Comparison of ENCODE assay signal across 10 cellular contexts in genomic region chr15:65414841-65415621, GRCh38. TPM values are rescaled to one million over a fixed set of nuclear protein-coding genes. Genes with fewer than 3 reads are reported as not detected.
DNase-seq lines count a peak whose midpoint lies in the region; ATAC-seq and TF ChIP-seq lines count a peak whose summit lies in the region.
"Had no signal": no experiment of that assay in that cellular context is flagged by ENCODE, and none has a peak within 500 bp of the region (broad histone marks: within the 10 kb centered on the region; RNA-seq: fewer than 3 reads in every experiment).

No MANE protein-coding gene starts in this region.

- peak overlapping the region; percentile 37 for H2AFZ ChIP-seq in IMR-90 (replicated peaks; ENCODE audit: low read length, poor library complexity)

- peak; percentile 14; the same call in 1 of the 2 replicates for TF ChIP-seq CTCF in IMR-90 (conservative IDR thresholded peaks at IDR 0.05; ENCODE audit: low read depth, low read length)

- ATAC-seq in IMR-90 (ENCODE audit: low read depth) (peak; percentile 88), right cardiac atrium (peak; percentile 61 to 69), sciatic nerve (peak; percentile 46), HG03378 (IDR thresholded peaks at IDR 0.05; ENCODE audit: unreplicated experiment) (no peak), HG02610 (IDR thresholded peaks at IDR 0.05; ENCODE audit: unreplicated experiment) (no peak)

- no peaks in the 10 kb centered on the region for H4K20me1 ChIP-seq in IMR-90 (ENCODE audit: insufficient read depth, low read length)

- H3K9ac ChIP-seq in IMR-90 (ENCODE audit: low read depth, low read length): no peak overlapping the region

- intact Hi-C loops in IMR-90 (cut with micrococcal nuclease) (no loop called here), right cardiac atrium (cut with DNase I) (no loop called here), sciatic nerve (cut with DNase I) (no loop called here)

- peaks cover 4% of the 10 kb centered on the region; the same call in 1 of the 2 replicates for H3K9me1 ChIP-seq in IMR-90 (ENCODE audit: insufficient read depth, low read length)

- H3K14ac ChIP-seq in IMR-90 (replicated peaks; ENCODE audit: low read depth, low read length): no peak overlapping the region

- no peak overlapping the region for H4K91ac ChIP-seq in IMR-90 (ENCODE audit: insufficient read depth, low read depth, low read length)

- peak overlapping the region; percentile 76 for H2AK9ac ChIP-seq in IMR-90 (replicated peaks; ENCODE audit: low read depth, low read length, poor library complexity)

- CTCF ChIA-PET in IMR-90 (lab: Yijun Ruan, JAX): interaction anchor here (1.1 kb wide), 1 partner anchor 7 kb away, joined by 3 read pairs; the partner anchor contains the start of gene IGDCC4

- H3K4me2 ChIP-seq in IMR-90 (ENCODE audit: low read depth, low read length): peak overlapping the region; percentile 15; the same call in 1 of the 2 replicates

- H2AK5ac ChIP-seq in IMR-90 (ENCODE audit: low read depth, low read length): no peak overlapping the region

- peak overlapping the region; percentile 25; the same call in 1 of the 2 replicates for H3K27ac ChIP-seq in IMR-90 (ENCODE audit: insufficient read depth, low read length)
- H3K27ac ChIP-seq in SJCRH30: peak overlapping the region; percentile 76
- H3K27ac ChIP-seq in right cardiac atrium (ENCODE audit: low read length): peak overlapping the region; percentile 32
- H3K27ac ChIP-seq: HL-60 had no signal

- 0 out of 2 replicates have a peak overlapping the region, but pooled peaks have one; percentile 10 for H2BK20ac ChIP-seq in IMR-90 (ENCODE audit: low read depth, low read length)

- no peaks in the 10 kb centered on the region for H3K36me3 ChIP-seq in IMR-90 (ENCODE audit: control insufficient read depth, insufficient read depth, low read length)
- H3K36me3 ChIP-seq in SJCRH30: no peaks in the 10 kb centered on the region

- 18% methylated on average over 2 of the region's 14 CpGs; no CpG with 5 or more reads in 1 of the 2 experiments for WGBS in IMR-90 (ENCODE audit: extremely low coverage in 2 of 2, insufficient read length in 1 of 2), 2 experiments
- 35% methylated on average over 14 of the region's 14 CpGs for WGBS in right cardiac atrium

- peaks cover 0 to 11% of the 10 kb centered on the region in 2 experiments; a peak in 1 of 4 replicates for H3K79me1 ChIP-seq in IMR-90 (ENCODE audit: low read depth in 1 of 2, low read length in 2 of 2)

- peaks cover 2% of the 10 kb centered on the region; the same call in 1 of the 2 replicates for H3K27me3 ChIP-seq in IMR-90 (ENCODE audit: control insufficient read depth, insufficient read depth, low read length)
- no peaks in the 10 kb centered on the region for H3K27me3 ChIP-seq in SJCRH30
- no peaks in the 10 kb centered on the region for H3K27me3 ChIP-seq in right cardiac atrium (ENCODE audit: control insufficient read depth, insufficient read depth)

- no peak overlapping the region; the same call in 1 of the 2 replicates for H2BK120ac ChIP-seq in IMR-90 (ENCODE audit: low read depth, low read length)

- H2BK15ac ChIP-seq in IMR-90 (ENCODE audit: low read depth, low read length): no peak overlapping the region

- POLR2A ChIA-PET in IMR-90 (lab: Charles Lee; ENCODE audit: unreplicated experiment): no interaction called here

- in situ Hi-C loops in IMR-90 (cut with MboI; ENCODE audit: low sequenced_read_pairs): no loop called here

- no peak overlapping the region for H2BK5ac ChIP-seq in IMR-90 (ENCODE audit: low read depth, low read length, poor library complexity, severe bottlenecking)

- peak overlapping the region; percentile 22; the same call in 1 of the 2 replicates for H3K18ac ChIP-seq in IMR-90 (ENCODE audit: low read depth, low read length)

- H3K4me1 ChIP-seq in IMR-90 (ENCODE audit: control insufficient read depth, insufficient read depth, low read length): peaks cover 11% of the 10 kb centered on the region
- peaks cover 43% of the 10 kb centered on the region for H3K4me1 ChIP-seq in SJCRH30
- H3K4me1 ChIP-seq in right cardiac atrium (ENCODE audit: control insufficient read depth, insufficient read depth, low read length): peaks cover 6% of the 10 kb centered on the region

- H3K4me3 ChIP-seq in IMR-90 (ENCODE audit: insufficient read depth, low read depth, low read length) (no peak overlapping the region), SJCRH30 (peak overlapping the region; percentile 9; the same call in 1 of the 2 replicates), right cardiac atrium (ENCODE audit: low read length) (no peak overlapping the region)

- peak overlapping the region; percentile 26; the same call in 1 of the 2 replicates for H4K5ac ChIP-seq in IMR-90 (ENCODE audit: low read depth, low read length)

- no peak overlapping the region for H3K23ac ChIP-seq in IMR-90 (ENCODE audit: low read depth, low read length)

- no peak for TF ChIP-seq POLR2A in IMR-90 (IDR thresholded peaks at IDR 0.05; ENCODE audit: low read depth, low read length)

- peak overlapping the region; percentile 14; the same call in 1 of the 2 replicates for H3K4ac ChIP-seq in IMR-90 (ENCODE audit: low read depth, low read length)

- no peak overlapping the region for H3K56ac ChIP-seq in IMR-90 (ENCODE audit: extremely low read depth, insufficient read depth, low read length)

- DNase-seq in IMR-90 (peak; percentile 76), SJCRH30 (peak; percentile 98 to 99), right cardiac atrium (peak; percentile 27 to 79 (median 69)), sciatic nerve (ENCODE audit: low spot score) (no peak), HUDEP-2 (lab: John Stamatoyannopoulos, UW; ENCODE audit: unreplicated experiment in 76 of 76) (no peak), HK-2 (ENCODE audit: unreplicated experiment) (no peak)

- dilution Hi-C loops in IMR-90 (cut with HindIII; ENCODE audit: low sequenced_read_pairs, unreplicated experiment): no loop called here

- TF ChIP-seq RAD21 in IMR-90 (IDR thresholded peaks at IDR 0.05; ENCODE audit: low read length): no peak

- H3K9me3 ChIP-seq in IMR-90 (ENCODE audit: control insufficient read depth, insufficient read depth, low read length): no peaks in the 10 kb centered on the region
- no peaks in the 10 kb centered on the region for H3K9me3 ChIP-seq in SJCRH30 (replicated peaks)
- no peaks in the 10 kb centered on the region for H3K9me3 ChIP-seq in right cardiac atrium (ENCODE audit: control insufficient read depth, low read length)

- peak overlapping the region in 1 of 2 experiments; percentile 22; a peak in 1 of 4 replicates for H4K8ac ChIP-seq in IMR-90 (ENCODE audit: low read depth in 2 of 2, low read length in 2 of 2)

- BruUV-seq in IMR-90 (replicated peaks; lab: Mats Ljungman, UMichigan): no TSS peak

TF ChIP-seq in IMR-90, 13 proteins besides CTCF, POLR2A, EP300 and RAD21:
- TF ChIP-seq RFX5 (IDR thresholded peaks at IDR 0.05; ENCODE audit: low read depth, low read length) (no peak), CHD1 (IDR thresholded peaks at IDR 0.05; ENCODE audit: low read depth, low read length) (no peak), RCOR1 (IDR thresholded peaks at IDR 0.05; ENCODE audit: insufficient replicate concordance, low read length) (no peak), FOS (IDR thresholded peaks at IDR 0.05; ENCODE audit: low read depth, low read length) (no peak), USF2 (IDR thresholded peaks at IDR 0.05; ENCODE audit: low read depth, low read length) (no peak), CEBPB (IDR thresholded peaks at IDR 0.05; ENCODE audit: low read depth, low read length) (no peak), MAZ (IDR thresholded peaks at IDR 0.05; ENCODE audit: borderline replicate concordance, low read depth, low read length) (peak; percentile 24; the same call in 1 of the 2 replicates)

RNA-seq across cellular contexts. Expression of gene IGDCC4, which starts 7.7 kb away (rescaled TPM):
- total RNA-seq in IMR-90 (2012; rRNA removed) (0.54 and 0.56 TPM in 2 replicates), right cardiac atrium (1 to 10 TPM; 1.6 to 5.3 (median 4.4) TPM), sciatic nerve (3.2 TPM)
- polyA plus RNA-seq in IMR-90 (2012; rRNA removed) (2.3 and 2.7 TPM in 2 replicates), right cardiac atrium (2.2 TPM)
- polyA plus RNA-seq in IMR-90 (2012; cell fraction: cytosol; rRNA removed): 1.2 and 2.6 TPM in 2 replicates
- polyA plus RNA-seq in IMR-90 (2012; cell fraction: nucleus; rRNA removed; ENCODE audit: low replicate concordance): 12.3 and 14.6 TPM in 2 replicates
- total RNA-seq in SJCRH30 (2014; rRNA removed; shearing (Covaris generic)): 7.3 and 8.6 TPM in 2 replicates

RNA-seq across cellular contexts. Expression of gene IGDCC3, which starts 37.2 kb away (rescaled TPM):
- total RNA-seq in IMR-90 (2012; rRNA removed): under 0.01 and 0.18 TPM in 2 replicates
- polyA plus RNA-seq in IMR-90 (2012; rRNA removed): 0.19 and 0.32 TPM in 2 replicates
- polyA plus RNA-seq in IMR-90 (2012; cell fraction: cytosol; rRNA removed): 0.03 and 0.12 TPM in 2 replicates
- polyA plus RNA-seq in IMR-90 (2012; cell fraction: nucleus; rRNA removed; ENCODE audit: low replicate concordance): 0.27 and 0.29 TPM in 2 replicates
- 6.6 and 8.7 TPM in 2 replicates for total RNA-seq in SJCRH30 (2014; rRNA removed; shearing (Covaris generic))
- total RNA-seq in right cardiac atrium: under 1 TPM in 2 of 4 donors, not detected in 2; 0.09 to 0.14 TPM
- polyA plus RNA-seq in right cardiac atrium: 0.09 TPM
- not detected for total RNA-seq in sciatic nerve
- total RNA-seq: dermis microvascular lymphatic vessel endothelial cell had no signal

Comparison
In these comparisons a context has a peak if more than half of its experiments do, and no peak if none do; other contexts are left out.
1. ATAC-seq: peak in IMR-90 (single experiment), right cardiac atrium (2 of 2) and sciatic nerve (single experiment); none in HG03378 (single experiment) and HG02610 (single experiment).
2. DNase-seq: peak in IMR-90 (single experiment), SJCRH30 (2 of 2) and right cardiac atrium (3 of 3); none in sciatic nerve (single experiment), HUDEP-2 (0 of 76) and HK-2 (single experiment).
3. H3K27ac ChIP-seq: peak in every context shown above with its lines; median percentile 76 in SJCRH30; 32 in right cardiac atrium; 25 in IMR-90.